In the genomic region with DNA sequence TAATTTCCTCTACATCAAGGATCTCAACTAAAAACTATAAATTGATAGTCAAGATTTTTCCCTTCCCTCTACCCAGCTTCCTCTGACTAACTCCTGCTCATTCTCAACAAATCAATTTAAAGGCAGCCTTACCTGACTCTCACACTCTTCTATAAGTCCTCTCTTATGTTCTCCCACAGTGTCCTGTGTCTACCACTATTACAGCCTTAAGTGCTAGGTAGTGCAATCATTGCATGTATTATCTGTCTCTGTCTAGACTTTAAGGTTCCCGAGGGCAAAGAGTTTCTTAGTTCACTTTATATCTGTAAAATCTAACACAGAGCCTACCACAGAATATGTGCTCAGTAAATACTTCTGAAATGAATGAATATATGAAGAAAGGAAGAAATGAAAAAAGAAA, we compare ENCODE assay signal across 1 cellular context.
TF ChIP-seq lines count a peak whose summit lies in the region.

No MANE protein-coding gene starts in this region.

TF ChIP-seq in endothelial cell of umbilical vein, 7 proteins besides CTCF, POLR2A, EP300 and RAD21 (continued from another document):
- TF ChIP-seq, protein P1, sequence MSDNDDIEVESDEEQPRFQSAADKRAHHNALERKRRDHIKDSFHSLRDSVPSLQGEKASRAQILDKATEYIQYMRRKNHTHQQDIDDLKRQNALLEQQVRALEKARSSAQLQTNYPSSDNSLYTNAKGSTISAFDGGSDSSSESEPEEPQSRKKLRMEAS (IDR thresholded peaks at IDR 0.05; ENCODE audit: insufficient read depth, insufficient read length): no peak
